In the genomic region with DNA sequence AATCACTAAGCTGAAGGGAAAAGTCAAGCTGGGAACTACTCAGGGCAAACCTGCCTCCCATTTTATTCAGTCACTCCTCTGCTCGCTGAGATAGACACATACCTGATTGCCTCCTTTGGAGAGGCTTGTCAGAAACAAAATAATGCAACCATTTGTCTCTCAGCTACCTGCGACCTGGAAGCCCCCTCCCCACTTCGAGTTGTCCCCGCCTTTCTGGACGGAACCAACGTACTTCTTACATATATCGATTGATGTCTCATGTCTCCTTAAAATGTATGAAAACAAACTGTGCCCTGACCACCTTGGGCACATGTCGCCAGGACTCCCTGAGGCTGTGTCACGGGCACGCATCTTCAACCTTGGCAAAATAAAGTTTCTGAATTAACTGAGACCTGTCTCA, we compare ENCODE assay signal across 14 cellular contexts. TPM values are rescaled to one million over a fixed set of nuclear protein-coding genes. Genes with fewer than 3 reads are reported as not detected.
DNase-seq lines count a peak whose midpoint lies in the region; ATAC-seq, FAIRE-seq and TF ChIP-seq lines count a peak whose summit lies in the region.
"Had no signal": no experiment of that assay in that cellular context is flagged by ENCODE, and none has a peak within 500 bp of the region (broad histone marks: within the 10 kb centered on the region; RNA-seq: fewer than 3 reads in every experiment).

No MANE protein-coding gene starts in this region.

- H3K4me3 Mint-ChIP-seq in activated CD4-positive, alpha-beta T cell treated with anti-CD3 and anti-CD28 coated beads for 36 hours, result peak overlapping the region; percentile 84
- H3K4me3 Mint-ChIP-seq in astrocyte (ENCODE audit: unreplicated experiment), result peak overlapping the region; percentile 58
- peak overlapping the region; percentile 73 for H3K4me3 Mint-ChIP-seq in neural progenitor cell

- no peaks in the 10 kb centered on the region for H3K27me3 ChIP-seq in Loucy (ENCODE audit: insufficient read depth, low read length, poor library complexity, severe bottlenecking)
- H3K27me3 ChIP-seq in astrocyte (ENCODE audit: insufficient read depth, low read length), result no peaks in the 10 kb centered on the region
- H3K27me3 ChIP-seq in neural progenitor cell, result no peaks in the 10 kb centered on the region
- H3K27me3 ChIP-seq: upper lobe of left lung had no signal

- POLR2A ChIA-PET in activated CD4-positive, alpha-beta T cell treated with anti-CD3 and anti-CD28 coated beads for 36 hours (lab: Charles Lee), result interaction anchor here (0.7 to 1.4 kb wide), 4 partner anchors 34 to 486 kb away, joined by 3 to 5 read pairs (median 4); a partner anchor contains a TSS

- H3K27ac ChIP-seq in astrocyte (ENCODE audit: low read depth, low read length), result no peak overlapping the region
- peak overlapping the region; percentile 71 for H3K27ac ChIP-seq in neural progenitor cell

- H3K36me3 ChIP-seq in Loucy (ENCODE audit: insufficient read depth, low read length) (no peaks in the 10 kb centered on the region), astrocyte (ENCODE audit: insufficient read depth, low read length) (no peaks in the 10 kb centered on the region), neural progenitor cell (no peaks in the 10 kb centered on the region)
- H3K36me3 ChIP-seq: upper lobe of left lung had no signal

- H3K9ac ChIP-seq in Loucy (ENCODE audit: low read depth, low read length, poor library complexity, severe bottlenecking) (peak overlapping the region; percentile 97), astrocyte (ENCODE audit: low read length) (no peak overlapping the region), neural progenitor cell (no peak overlapping the region)

- peak overlapping the region; percentile 93 for H3K27ac Mint-ChIP-seq in activated CD4-positive, alpha-beta T cell treated with anti-CD3 and anti-CD28 coated beads for 36 hours
- H3K27ac Mint-ChIP-seq in astrocyte (ENCODE audit: unreplicated experiment) (no peak overlapping the region), neural progenitor cell (no peak overlapping the region)

- H3K4me2 ChIP-seq in Loucy (ENCODE audit: low read depth, low read length, poor library complexity, severe bottlenecking), result peak overlapping the region; percentile 96
- no peak overlapping the region for H3K4me2 ChIP-seq in astrocyte (ENCODE audit: low read length)
- peak overlapping the region; percentile 74 for H3K4me2 ChIP-seq in neural progenitor cell

- FAIRE-seq in astrocyte (lab: Jason Lieb, UNC), result no peak

- H3K79me2 ChIP-seq in Loucy (ENCODE audit: insufficient read depth, low read length) (peaks cover 7% of the 10 kb centered on the region; the same call in 1 of the 2 replicates), astrocyte (ENCODE audit: insufficient read depth, low read length) (no peaks in the 10 kb centered on the region), neural progenitor cell (ENCODE audit: low read depth) (no peaks in the 10 kb centered on the region)

- H3K9me2 ChIP-seq in Loucy (replicated peaks; ENCODE audit: low read depth, low read length), result no peaks in the 10 kb centered on the region

- no peaks in the 10 kb centered on the region for H3K27me3 Mint-ChIP-seq in activated CD4-positive, alpha-beta T cell treated with anti-CD3 and anti-CD28 coated beads for 36 hours
- H3K27me3 Mint-ChIP-seq in astrocyte (ENCODE audit: low read depth, unreplicated experiment) (no peaks in the 10 kb centered on the region), neural progenitor cell (ENCODE audit: insufficient read depth, low read depth) (peaks cover 4% of the 10 kb centered on the region)

- intact Hi-C loops in activated CD4-positive, alpha-beta T cell treated with anti-CD3 and anti-CD28 coated beads for 36 hours (cut with DNase I, micrococcal nuclease), result loop anchor here (10.0 kb wide), 2 partner anchors 500 to 950 kb away; a partner anchor contains a TSS

- H3F3A ChIP-seq in Loucy (ENCODE audit: low read depth) (no peaks in the 10 kb centered on the region; the same call in 1 of the 2 replicates), neural progenitor cell (ENCODE audit: low read depth) (peaks cover 47% of the 10 kb centered on the region)

- no peak for DNase-seq in activated CD4-positive, alpha-beta T cell treated with anti-CD3 and anti-CD28 coated beads for 36 hours
- no peak for DNase-seq in activated CD4-positive, alpha-beta T cell treated with anti-CD3 and anti-CD28 coated beads for 1 hour
- no peak for DNase-seq in astrocyte (ENCODE audit: low read depth)
- no peak for DNase-seq in neural progenitor cell (ENCODE audit: low spot score)
- DNase-seq in SHP77 (lab: John Stamatoyannopoulos, UW), result no peak
- DNase-seq in NCI-H1436 (lab: John Stamatoyannopoulos, UW), result no peak
- DNase-seq: effector CD8-positive, alpha-beta T cell; NCI-H774; SW 1271 had no signal

- H3K4me3 ChIP-seq in Loucy (ENCODE audit: low read length, poor library complexity, severe bottlenecking) (peak overlapping the region; percentile 89), astrocyte (ENCODE audit: insufficient read depth, low read depth, low read length) (no peak overlapping the region), neural progenitor cell (no peak overlapping the region)

- no peaks in the 10 kb centered on the region for H3K36me3 Mint-ChIP-seq in activated CD4-positive, alpha-beta T cell treated with anti-CD3 and anti-CD28 coated beads for 36 hours (ENCODE audit: low read depth)
- H3K36me3 Mint-ChIP-seq in astrocyte (ENCODE audit: low read depth, unreplicated experiment) (no peaks in the 10 kb centered on the region), neural progenitor cell (no peaks in the 10 kb centered on the region)

- H4K20me1 ChIP-seq in Loucy (ENCODE audit: insufficient read depth, low read length, poor library complexity, severe bottlenecking) (no peaks in the 10 kb centered on the region), astrocyte (ENCODE audit: insufficient read depth, low read length) (no peaks in the 10 kb centered on the region), neural progenitor cell (ENCODE audit: low read depth) (no peaks in the 10 kb centered on the region)

- H3K9me3 ChIP-seq in Loucy (ENCODE audit: insufficient read depth, low read depth, low read length) (no peaks in the 10 kb centered on the region), astrocyte (ENCODE audit: insufficient read depth, low read depth, low read length) (no peaks in the 10 kb centered on the region), neural progenitor cell (ENCODE audit: low read depth) (no peaks in the 10 kb centered on the region)
- H3K9me3 ChIP-seq: upper lobe of left lung had no signal

- ATAC-seq in activated CD4-positive, alpha-beta T cell treated with anti-CD3 and anti-CD28 coated beads for 36 hours, result no peak
- no peak for ATAC-seq in GM21619 (IDR thresholded peaks at IDR 0.05; ENCODE audit: unreplicated experiment)

- H3K9me3 Mint-ChIP-seq in activated CD4-positive, alpha-beta T cell treated with anti-CD3 and anti-CD28 coated beads for 36 hours (ENCODE audit: low read depth), result no peaks in the 10 kb centered on the region
- H3K9me3 Mint-ChIP-seq in astrocyte (ENCODE audit: unreplicated experiment) (no peaks in the 10 kb centered on the region), neural progenitor cell (no peaks in the 10 kb centered on the region)

- H3K4me1 Mint-ChIP-seq in activated CD4-positive, alpha-beta T cell treated with anti-CD3 and anti-CD28 coated beads for 36 hours, result peaks cover 44% of the 10 kb centered on the region
- H3K4me1 Mint-ChIP-seq in astrocyte (ENCODE audit: low read depth, unreplicated experiment), result peaks cover 4% of the 10 kb centered on the region
- peaks cover 23% of the 10 kb centered on the region for H3K4me1 Mint-ChIP-seq in neural progenitor cell

- H3K4me1 ChIP-seq in Loucy (ENCODE audit: insufficient read depth, low read length, poor library complexity, severe bottlenecking), result peaks cover 32% of the 10 kb centered on the region
- H3K4me1 ChIP-seq in astrocyte (ENCODE audit: insufficient read depth, low read length), result peaks cover 10% of the 10 kb centered on the region
- peaks cover 33% of the 10 kb centered on the region for H3K4me1 ChIP-seq in neural progenitor cell

- CTCF ChIA-PET in activated CD4-positive, alpha-beta T cell treated with anti-CD3 and anti-CD28 coated beads for 36 hours (lab: Charles Lee), result interaction anchor here (0.6 to 12.1 kb wide), 7 partner anchors 21 to 529 kb away, joined by 3 to 255 read pairs (median 3); a partner anchor contains a TSS

- H2AFZ ChIP-seq in Loucy (ENCODE audit: low read length), result no peak overlapping the region
- no peak overlapping the region for H2AFZ ChIP-seq in astrocyte (ENCODE audit: low read depth, low read length)
- H2AFZ ChIP-seq in neural progenitor cell (replicated peaks), result no peak overlapping the region

- TF ChIP-seq CTCF in Loucy (conservative IDR thresholded peaks at IDR 0.05; ENCODE audit: low read length), result no peak
- TF ChIP-seq CTCF in astrocyte (IDR thresholded peaks at IDR 0.05; ENCODE audit: insufficient read depth, low read depth, low read length), result no peak
- TF ChIP-seq CTCF in neural progenitor cell (IDR thresholded peaks at IDR 0.05), result no peak

RNA-seq across cellular contexts. Expression of a gene that starts 21.5 kb away (rescaled TPM):
- total RNA-seq in activated CD4-positive, alpha-beta T cell treated with anti-CD3 and anti-CD28 coated beads for 36 hours, result 10 to 100 TPM; 12.7 to 17.9 TPM
- 0.61 and 0.70 TPM in 2 replicates for total RNA-seq in astrocyte
- total RNA-seq in neural progenitor cell (ENCODE audit: low replicate concordance), result 0.64 and 2.4 TPM in 2 replicates
- total RNA-seq: A172, smooth muscle cell had no signal

RNA-seq across cellular contexts. Expression of a gene that starts 34.7 kb away (rescaled TPM):
- total RNA-seq in activated CD4-positive, alpha-beta T cell treated with anti-CD3 and anti-CD28 coated beads for 36 hours, result 10 to 100 TPM; 29.8 to 42.3 TPM
- total RNA-seq in astrocyte, result 4.3 TPM in 2 replicates
- total RNA-seq in neural progenitor cell (ENCODE audit: low replicate concordance), result 6.1 and 10.7 TPM in 2 replicates

RNA-seq across cellular contexts. Expression of a gene that starts 35.0 kb away (rescaled TPM):
- 10 to 100 TPM; 48.6 to 53.7 TPM for total RNA-seq in activated CD4-positive, alpha-beta T cell treated with anti-CD3 and anti-CD28 coated beads for 36 hours
- total RNA-seq in astrocyte (6.0 and 6.6 TPM in 2 replicates), neural progenitor cell (ENCODE audit: low replicate concordance) (48.2 and 89.7 TPM in 2 replicates)
